8 cellular contexts compared by ENCODE assay signal in genomic region chr20:58236612-58237317, GRCh38. TPM values are rescaled to one million over a fixed set of nuclear protein-coding genes. Genes with fewer than 3 reads are reported as not detected.
A peak's percentile ranks its signal among the peaks of the same experiment; 100 is the strongest.
DNase-seq lines count a peak whose midpoint lies in the region; ATAC-seq and TF ChIP-seq lines count a peak whose summit lies in the region.

No MANE protein-coding gene starts in this region.

- DNase-seq in C1 segment of cervical spinal cord (lab: John Stamatoyannopoulos, UW) (peak; percentile 5 to 77 (median 47)), GM19240 (ENCODE audit: insufficient read length, low spot score) (peak; percentile 72), HK-2 (ENCODE audit: unreplicated experiment) (peak; percentile 79), NOMO-1 treated with dmso at 0.1 percent for 144 hours (lab: John Stamatoyannopoulos, UW; ENCODE audit: unreplicated experiment) (peak; percentile 64), epithelial cell of proximal tubule (ENCODE audit: low read depth) (no peak), mucosa of descending colon (peak; percentile 73 to 87 (median 85))
- DNase-seq in activated CD8-positive, alpha-beta memory T cell treated with anti-CD3 and anti-CD28 coated beads, Interleukin-2, amount 50 U/mL, for 48 hours = peak; percentile 99
- peak; percentile 82 to 90 for DNase-seq in stimulated activated CD8-positive, alpha-beta memory T cell treated with anti-CD3 and anti-CD28 coated beads, Interleukin-2, amount 100 ng/mL, for 48 hours (ENCODE audit: low read depth in 2 of 2)

- TF ChIP-seq CTCF in epithelial cell of proximal tubule (conservative IDR thresholded peaks at IDR 0.05; ENCODE audit: low read depth, low read length) (peak; percentile 92), mucosa of descending colon (IDR thresholded peaks at IDR 0.05) (peak; percentile 92)

- H3K4me1 ChIP-seq in mucosa of descending colon (ENCODE audit: low read depth) = peaks cover 3% of the 10 kb centered on the region

- ATAC-seq in mucosa of descending colon = peak; percentile 97

- intact Hi-C loops in mucosa of descending colon (cut with DNase I, micrococcal nuclease) = loop anchor here (5.0 to 10.0 kb wide), 2 partner anchors 211 to 218 kb away; no protein-coding TSS in a partner anchor

- no peaks in the 10 kb centered on the region for H3K36me3 ChIP-seq in mucosa of descending colon (ENCODE audit: low read depth)

- H3K9me3 ChIP-seq in mucosa of descending colon = no peaks in the 10 kb centered on the region

- H3K4me3 ChIP-seq in epithelial cell of proximal tubule (ENCODE audit: low read depth, low read length) (peak overlapping the region; percentile 62), mucosa of descending colon (no peak overlapping the region)

RNA-seq across cellular contexts. Expression of gene ANKRD60, which starts 8.3 kb away (rescaled TPM):
- total RNA-seq in epithelial cell of proximal tubule (not detected in 2 replicates), mucosa of descending colon (not detected)
